ENCODE assay signal across 24 cellular contexts in genomic region chr11:120712014-120712413, GRCh38.
"Had no signal": no experiment of that assay in that cellular context is flagged by ENCODE, and none has a peak within 500 bp of the region (broad histone marks: within the 10 kb centered on the region; RNA-seq: fewer than 3 reads in every experiment).

No MANE protein-coding gene starts in this region.

- DNase-seq: activated CD4-positive, alpha-beta memory T cell treated with anti-CD3 and anti-CD28 coated beads for 36 hours; activated CD4-positive, alpha-beta T cell treated with anti-CD3 and anti-CD28 coated beads, Interleukin-2, amount 10 ng/mL, durations not matched to agents 24 days and 14 days; activated CD4-positive, CD25-positive, alpha-beta regulatory T cell treated with anti-CD3 and anti-CD28 coated beads, Interleukin-2, amount 50 U/mL, for 72 hours; activated CD8-positive, alpha-beta memory T cell treated with anti-CD3 and anti-CD28 coated beads, Interleukin-2, amount 50 U/mL, for 4 hours; activated effector memory CD4-positive, alpha-beta T cell treated with anti-CD3 and anti-CD28 coated beads, Interleukin-2, amount 50 U/mL, for 16 hours; activated naive CD4-positive, alpha-beta T cell treated with anti-CD3 and anti-CD28 coated beads for 36 hours; activated naive CD8-positive, alpha-beta T cell treated with anti-CD3 and anti-CD28 coated beads for 36 hours; activated T-cell treated with anti-CD3 and anti-CD28 coated beads, Interleukin-2, amount 50 U/mL, for 1 hour; aorta; cerebellar nuclear complex; colonic mucosa; effector memory CD4-positive, alpha-beta T cell; glutamatergic neuron; left lung; nephron progenitor cell; right cardiac atrium; stimulated activated CD4-positive, alpha-beta T cell treated with anti-CD3 and anti-CD28 coated beads, Interleukin-2, amount 100 ng/mL, for 48 hours; stimulated activated naive CD4-positive, alpha-beta T cell treated with Interleukin-2 at 50 U/mL for 16 hours; T-helper 17 cell; transverse colon had no signal

- H3K36me3 ChIP-seq: adrenal gland, cardiac muscle cell, colonic mucosa, left lung, transverse colon had no signal

- H3K36me3 Mint-ChIP-seq: activated CD4-positive, alpha-beta memory T cell treated with anti-CD3 and anti-CD28 coated beads for 36 hours; activated naive CD8-positive, alpha-beta T cell treated with anti-CD3 and anti-CD28 coated beads for 36 hours had no signal

- H3K9me3 ChIP-seq: adrenal gland, colonic mucosa, transverse colon had no signal

- H3K4me3 Mint-ChIP-seq: activated CD4-positive, alpha-beta memory T cell treated with anti-CD3 and anti-CD28 coated beads for 36 hours; activated CD4-positive, alpha-beta T cell treated with anti-CD3 and anti-CD28 coated beads, Interleukin-2, amount 10 ng/mL, durations not matched to agents 24 days and 14 days; activated naive CD4-positive, alpha-beta T cell treated with anti-CD3 and anti-CD28 coated beads for 36 hours; activated naive CD8-positive, alpha-beta T cell treated with anti-CD3 and anti-CD28 coated beads for 36 hours; activated T-helper 1 cell treated with anti-CD3 and anti-CD28 coated beads, Interleukin-12 subunit alpha, Interleukin-12 subunit beta, Interleukin-2, Interleukin-4 antibody, amounts not matched to agents 30 ng/mL and 10 ng/mL and 1 ng/mL, durations not matched to agents 14 hours and 24 hours and 36 hours; nephron progenitor cell; T-helper 17 cell had no signal

- H3K4me1 ChIP-seq: colonic mucosa had no signal

- H3K27ac ChIP-seq: cardiac muscle cell, colonic mucosa, left lung had no signal

- H3K4me3 ChIP-seq: adrenal gland, cardiac muscle cell, colonic mucosa, left lung, lung, transverse colon had no signal

- H3K9me3 Mint-ChIP-seq: activated CD4-positive, alpha-beta T cell treated with anti-CD3 and anti-CD28 coated beads, Interleukin-2, amount 10 ng/mL, durations not matched to agents 24 days and 14 days; activated T-helper 1 cell treated with anti-CD3 and anti-CD28 coated beads, Interleukin-12 subunit alpha, Interleukin-12 subunit beta, Interleukin-2, Interleukin-4 antibody, amounts not matched to agents 30 ng/mL and 10 ng/mL and 1 ng/mL, durations not matched to agents 14 hours and 24 hours and 36 hours had no signal

- ATAC-seq: left lung, right cardiac atrium, T-helper 17 cell had no signal

- H3K27ac Mint-ChIP-seq: activated CD4-positive, alpha-beta memory T cell treated with anti-CD3 and anti-CD28 coated beads for 36 hours; activated CD4-positive, alpha-beta T cell treated with anti-CD3 and anti-CD28 coated beads, Interleukin-2, amount 10 ng/mL, durations not matched to agents 24 days and 14 days; activated naive CD4-positive, alpha-beta T cell treated with anti-CD3 and anti-CD28 coated beads for 36 hours; activated naive CD8-positive, alpha-beta T cell treated with anti-CD3 and anti-CD28 coated beads for 36 hours; activated T-helper 1 cell treated with anti-CD3 and anti-CD28 coated beads, Interleukin-12 subunit alpha, Interleukin-12 subunit beta, Interleukin-2, Interleukin-4 antibody, amounts not matched to agents 30 ng/mL and 10 ng/mL and 1 ng/mL, durations not matched to agents 14 hours and 24 hours and 36 hours; nephron progenitor cell; T-helper 17 cell had no signal

- H3K27me3 ChIP-seq: adrenal gland, colonic mucosa had no signal
